Comparison of ENCODE assay signal across 9 cellular contexts in genomic region chr6:25366785-25367657, GRCh38.
A peak's percentile ranks its signal among the peaks of the same experiment; 100 is the strongest.
DNase-seq lines count a peak whose midpoint lies in the region; ATAC-seq, FAIRE-seq and TF ChIP-seq lines count a peak whose summit lies in the region.
"Had no signal": no experiment of that assay in that cellular context is flagged by ENCODE, and none has a peak within 500 bp of the region (broad histone marks: within the 10 kb centered on the region; RNA-seq: fewer than 3 reads in every experiment).

No MANE protein-coding gene starts in this region.

- SMC1A ChIA-PET in GM12878 (lab: Charles Lee; ENCODE audit: uncharacterized antibody, unreplicated experiment), result interaction anchor here (0.6 to 5.6 kb wide), 26 partner anchors 9 to 654 kb away, joined by 3 to 67 read pairs (median 4); partner anchors contain the start of gene CARMIL1

- H3K4me3 ChIP-seq in GM12878, result peak overlapping the region; percentile 4; the same call in 1 of the 2 replicates
- H3K4me3 ChIP-seq: left ventricle myocardium inferior had no signal

- no peaks in the 10 kb centered on the region for H4K20me1 ChIP-seq in GM12878 (ENCODE audit: control insufficient read depth, insufficient read depth)

- CTCF ChIA-PET in GM12878 (lab: Yijun Ruan, JAX), result interaction anchor here (0.5 to 6.6 kb wide), 18 partner anchors 9 to 123 kb away, joined by 3 to 39 read pairs (median 4); partner anchors contain the start of gene CARMIL1

- peak; percentile 20 for DNase-seq in activated gamma-delta T cell treated with Interleukin-2 at 50 U/mL for 16 hours
- DNase-seq in activated gamma-delta T cell (lab: John Stamatoyannopoulos, UW), result no peak
- peak; percentile 31 for DNase-seq in M059J (ENCODE audit: low read depth)
- DNase-seq in GM12878 (ENCODE audit: low read depth, low spot score), result peak; percentile 39
- DNase-seq in stimulated activated naive B cell treated with anti-CD40 and anti-IgM and Interleukin-4, amounts not matched to agents 10 μg/mL and 1 μg/mL and 100 μg/mL, for 72 hours, result no peak
- DNase-seq in NCI-H2227 (lab: John Stamatoyannopoulos, UW; ENCODE audit: unreplicated experiment), result no peak
- no peak for DNase-seq in mesenteric fat pad (ENCODE audit: low spot score)
- DNase-seq in SHP77 treated with DMSO at 0.1 percent for 48 hours (lab: John Stamatoyannopoulos, UW), result no peak
- DNase-seq: left ventricle myocardium inferior had no signal

- TF ChIP-seq EP300 in GM12878 (IDR thresholded peaks at IDR 0.05; ENCODE audit: borderline replicate concordance in 1 of 2, control insufficient read depth in 1 of 2, low read depth in 2 of 2, low read length in 2 of 2), result no peak

- peak overlapping the region; percentile 79 for H3K27ac ChIP-seq in GM12878 (ENCODE audit: control insufficient read depth, insufficient read depth)
- H3K27ac ChIP-seq: left ventricle myocardium inferior had no signal

- TF ChIP-seq RAD21 in GM12878 (IDR thresholded peaks at IDR 0.05; ENCODE audit: insufficient read depth, low read depth, low read length), result no peak

- TF ChIP-seq CTCF in GM12878 (IDR thresholded peaks at IDR 0.05 in 2 of 3, conservative IDR thresholded peaks at IDR 0.05 in 1 of 3; ENCODE audit: control insufficient read depth in 2 of 3, extremely low read depth in 1 of 3, insufficient read depth in 1 of 3, low read depth in 3 of 3, low read length in 3 of 3), result no peak

- peak overlapping the region; percentile 94 for H3K4me2 ChIP-seq in GM12878 (ENCODE audit: control insufficient read depth, insufficient read depth)

- TF ChIP-seq POLR2A in GM12878 (IDR thresholded peaks at IDR 0.05; ENCODE audit: low read depth, low read length), result no peak

- peaks cover 26% of the 10 kb centered on the region for H3K4me1 ChIP-seq in GM12878 (ENCODE audit: control insufficient read depth, insufficient read depth, low read length)

- H3K27me3 ChIP-seq in GM12878 (replicated peaks in 1 of 2; ENCODE audit: control insufficient read depth in 2 of 2, insufficient read depth in 2 of 2, low read length in 1 of 2), result no peaks in the 10 kb centered on the region

- no peak for FAIRE-seq in GM12878 (lab: Jason Lieb, UNC)

- 4% methylated on average over 1 of the region's 1 CpG for WGBS in GM12878 (ENCODE audit: insufficient coverage, insufficient replicate concordance, low lambda C conversion rate, missing lambda C conversion rate)

- intact Hi-C loops in GM12878 (cut with micrococcal nuclease; ENCODE audit: unreplicated experiment), result no loop called here

- peak overlapping the region; percentile 82 for H2AFZ ChIP-seq in GM12878 (ENCODE audit: control insufficient read depth, low read depth, low read length)

- no peaks in the 10 kb centered on the region for H3K27me3 Mint-ChIP-seq in stimulated activated naive B cell treated with anti-CD40 and anti-IgM and Interleukin-4, amounts not matched to agents 10 μg/mL and 1 μg/mL and 100 μg/mL, for 72 hours

- in situ Hi-C loops in GM12878 (cut with MboI), result no loop called here

- peak; percentile 49 for ATAC-seq in GM12878
- ATAC-seq in stimulated activated naive B cell treated with anti-CD40 and anti-IgM and Interleukin-4, amounts not matched to agents 10 μg/mL and 1 μg/mL and 100 μg/mL, for 72 hours (replicated peaks), result peak; percentile 36 to 41

- H3K36me3 ChIP-seq in GM12878 (ENCODE audit: control insufficient read depth in 2 of 2, insufficient read depth in 2 of 2, low read length in 1 of 2), result no peaks in the 10 kb centered on the region
- H3K36me3 ChIP-seq: left ventricle myocardium inferior had no signal

- POLR2A ChIA-PET in GM12878 (lab: Charles Lee), result interaction anchor here (0.6 to 3.2 kb wide), 12 partner anchors 8 to 40 kb away, joined by 3 to 16 read pairs (median 4); no protein-coding TSS in a partner anchor

- H3K27ac Mint-ChIP-seq in stimulated activated naive B cell treated with anti-CD40 and anti-IgM and Interleukin-4, amounts not matched to agents 10 μg/mL and 1 μg/mL and 100 μg/mL, for 72 hours, result peak overlapping the region; percentile 31

- no peaks in the 10 kb centered on the region for H3K36me3 Mint-ChIP-seq in stimulated activated naive B cell treated with anti-CD40 and anti-IgM and Interleukin-4, amounts not matched to agents 10 μg/mL and 1 μg/mL and 100 μg/mL, for 72 hours

- peak overlapping the region; percentile 59 to 80 for H3K4me3 Mint-ChIP-seq in stimulated activated naive B cell treated with anti-CD40 and anti-IgM and Interleukin-4, amounts not matched to agents 10 μg/mL and 1 μg/mL and 100 μg/mL, for 72 hours

- peaks cover 7% of the 10 kb centered on the region for H3K79me2 ChIP-seq in GM12878 (ENCODE audit: control insufficient read depth, insufficient read depth, low read length)

- H3K9me3 ChIP-seq in GM12878 (replicated peaks; ENCODE audit: control insufficient read depth, insufficient read depth, low read length), result no peaks in the 10 kb centered on the region
- H3K9me3 ChIP-seq: left ventricle myocardium inferior had no signal

- BruUV-seq in GM12878 (replicated peaks; lab: Mats Ljungman, UMichigan), result no TSS peak

- RAD21 ChIA-PET in GM12878 (lab: Charles Lee; ENCODE audit: unreplicated experiment), result interaction anchor here (0.9 to 7.0 kb wide), 14 partner anchors 8 to 101 kb away, joined by 3 to 56 read pairs (median 6); partner anchors contain the start of gene CARMIL1

- peaks cover 23 to 82% of the 10 kb centered on the region in 2 donors for H3K4me1 Mint-ChIP-seq in stimulated activated naive B cell treated with anti-CD40 and anti-IgM and Interleukin-4, amounts not matched to agents 10 μg/mL and 1 μg/mL and 100 μg/mL, for 72 hours

- H3K9ac ChIP-seq in GM12878 (ENCODE audit: control insufficient read depth, insufficient read depth, low read length), result peak overlapping the region; percentile 26

- peaks cover 0 to 2% of the 10 kb centered on the region in 2 donors for H3K9me3 Mint-ChIP-seq in stimulated activated naive B cell treated with anti-CD40 and anti-IgM and Interleukin-4, amounts not matched to agents 10 μg/mL and 1 μg/mL and 100 μg/mL, for 72 hours

TF ChIP-seq in GM12878, 131 proteins besides CTCF, POLR2A, EP300 and RAD21 (continues in another document):
- TF ChIP-seq, protein P1, sequence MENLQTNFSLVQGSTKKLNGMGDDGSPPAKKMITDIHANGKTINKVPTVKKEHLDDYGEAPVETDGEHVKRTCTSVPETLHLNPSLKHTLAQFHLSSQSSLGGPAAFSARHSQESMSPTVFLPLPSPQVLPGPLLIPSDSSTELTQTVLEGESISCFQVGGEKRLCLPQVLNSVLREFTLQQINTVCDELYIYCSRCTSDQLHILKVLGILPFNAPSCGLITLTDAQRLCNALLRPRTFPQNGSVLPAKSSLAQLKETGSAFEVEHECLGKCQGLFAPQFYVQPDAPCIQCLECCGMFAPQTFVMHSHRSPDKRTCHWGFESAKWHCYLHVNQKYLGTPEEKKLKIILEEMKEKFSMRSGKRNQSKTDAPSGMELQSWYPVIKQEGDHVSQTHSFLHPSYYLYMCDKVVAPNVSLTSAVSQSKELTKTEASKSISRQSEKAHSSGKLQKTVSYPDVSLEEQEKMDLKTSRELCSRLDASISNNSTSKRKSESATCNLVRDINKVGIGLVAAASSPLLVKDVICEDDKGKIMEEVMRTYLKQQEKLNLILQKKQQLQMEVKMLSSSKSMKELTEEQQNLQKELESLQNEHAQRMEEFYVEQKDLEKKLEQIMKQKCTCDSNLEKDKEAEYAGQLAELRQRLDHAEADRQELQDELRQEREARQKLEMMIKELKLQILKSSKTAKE (IDR thresholded peaks at IDR 0.05; ENCODE audit: low read depth, poor library complexity, severe bottlenecking), result no peak
- TF ChIP-seq YY1 (IDR thresholded peaks at IDR 0.05; ENCODE audit: low read depth, low read length) (0 out of 2 replicates have a peak, but pooled peaks have one; percentile 26), TCF7 (IDR thresholded peaks at IDR 0.05; ENCODE audit: borderline replicate concordance) (no peak), SIN3A (IDR thresholded peaks at IDR 0.05; ENCODE audit: low read depth, low read length) (no peak), RFX5 (IDR thresholded peaks at IDR 0.05; ENCODE audit: low read depth, low read length) (no peak), MLLT1 (IDR thresholded peaks at IDR 0.05) (peak; percentile 40), EED (IDR thresholded peaks at IDR 0.05; ENCODE audit: low read depth) (no peak), PML (IDR thresholded peaks at IDR 0.05; ENCODE audit: low read length) (no peak), KDM1A (IDR thresholded peaks at IDR 0.05; ENCODE audit: borderline replicate concordance) (no peak)
- TF ChIP-seq, protein P2, sequence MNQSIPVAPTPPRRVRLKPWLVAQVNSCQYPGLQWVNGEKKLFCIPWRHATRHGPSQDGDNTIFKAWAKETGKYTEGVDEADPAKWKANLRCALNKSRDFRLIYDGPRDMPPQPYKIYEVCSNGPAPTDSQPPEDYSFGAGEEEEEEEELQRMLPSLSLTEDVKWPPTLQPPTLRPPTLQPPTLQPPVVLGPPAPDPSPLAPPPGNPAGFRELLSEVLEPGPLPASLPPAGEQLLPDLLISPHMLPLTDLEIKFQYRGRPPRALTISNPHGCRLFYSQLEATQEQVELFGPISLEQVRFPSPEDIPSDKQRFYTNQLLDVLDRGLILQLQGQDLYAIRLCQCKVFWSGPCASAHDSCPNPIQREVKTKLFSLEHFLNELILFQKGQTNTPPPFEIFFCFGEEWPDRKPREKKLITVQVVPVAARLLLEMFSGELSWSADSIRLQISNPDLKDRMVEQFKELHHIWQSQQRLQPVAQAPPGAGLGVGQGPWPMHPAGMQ (IDR thresholded peaks at IDR 0.05; ENCODE audit: borderline replicate concordance), result no peak
- TF ChIP-seq, protein P3, sequence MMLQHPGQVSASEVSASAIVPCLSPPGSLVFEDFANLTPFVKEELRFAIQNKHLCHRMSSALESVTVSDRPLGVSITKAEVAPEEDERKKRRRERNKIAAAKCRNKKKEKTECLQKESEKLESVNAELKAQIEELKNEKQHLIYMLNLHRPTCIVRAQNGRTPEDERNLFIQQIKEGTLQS (IDR thresholded peaks at IDR 0.05; ENCODE audit: borderline replicate concordance, extremely low read depth, low read depth, low read length), result no peak

Comparison
In these comparisons a context has a peak if more than half of its experiments do, and no peak if none do; other contexts are left out.
1. DNase-seq: peak in activated gamma-delta T cell treated with Interleukin-2 at 50 U/mL for 16 hours (single experiment), M059J (single experiment) and GM12878 (single experiment); none in activated gamma-delta T cell (single experiment), stimulated activated naive B cell treated with anti-CD40 and anti-IgM and Interleukin-4, amounts not matched to agents 10 μg/mL and 1 μg/mL and 100 μg/mL, for 72 hours (single experiment), NCI-H2227 (single experiment), mesenteric fat pad (single experiment) and SHP77 treated with DMSO at 0.1 percent for 48 hours (single experiment).